ENCODE assay signal across 1 cellular context in the genomic region with DNA sequence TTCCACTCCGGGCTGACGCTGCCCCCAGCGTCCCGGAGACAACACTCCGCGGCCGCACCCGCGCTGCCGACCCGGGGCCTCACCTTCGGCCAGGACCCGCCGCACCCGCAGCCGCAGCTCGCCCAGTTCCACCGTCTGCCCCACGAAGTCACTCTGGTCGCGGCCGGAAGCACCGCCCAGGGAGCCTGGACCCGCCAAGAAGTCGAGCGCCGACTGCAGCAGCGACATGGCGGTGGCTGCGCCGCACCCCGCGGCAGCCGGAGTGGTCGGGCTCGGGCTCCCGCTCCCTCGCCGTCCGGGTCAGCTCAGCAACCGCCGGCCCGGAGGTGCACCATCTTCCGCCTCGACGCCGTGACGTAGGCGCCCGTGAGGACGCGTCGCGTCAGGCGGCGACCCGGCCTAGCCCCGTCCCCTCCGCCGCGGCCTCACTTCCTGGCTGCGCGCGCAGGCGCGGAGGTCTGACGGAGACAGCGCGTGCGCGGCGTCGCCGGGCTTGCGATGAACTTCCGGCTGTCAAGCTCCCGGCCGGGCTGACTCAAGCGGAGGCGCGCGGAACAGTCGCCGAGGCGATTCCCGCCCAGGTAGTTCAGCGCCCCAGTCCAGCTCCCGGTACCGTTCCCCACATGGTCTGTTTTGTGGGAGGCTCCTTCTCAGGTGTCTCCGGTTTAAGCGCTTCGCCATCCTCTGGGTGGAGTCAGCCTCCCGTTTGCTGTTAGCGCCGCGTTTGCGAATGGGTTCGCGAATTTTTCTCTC.
TF ChIP-seq lines count a peak whose summit lies in the region.

A gene (minus strand): TSS at position 357 of the 753 bp plus-strand sequence. CDS start 129 bp downstream, at position 228.
A gene with protein sequence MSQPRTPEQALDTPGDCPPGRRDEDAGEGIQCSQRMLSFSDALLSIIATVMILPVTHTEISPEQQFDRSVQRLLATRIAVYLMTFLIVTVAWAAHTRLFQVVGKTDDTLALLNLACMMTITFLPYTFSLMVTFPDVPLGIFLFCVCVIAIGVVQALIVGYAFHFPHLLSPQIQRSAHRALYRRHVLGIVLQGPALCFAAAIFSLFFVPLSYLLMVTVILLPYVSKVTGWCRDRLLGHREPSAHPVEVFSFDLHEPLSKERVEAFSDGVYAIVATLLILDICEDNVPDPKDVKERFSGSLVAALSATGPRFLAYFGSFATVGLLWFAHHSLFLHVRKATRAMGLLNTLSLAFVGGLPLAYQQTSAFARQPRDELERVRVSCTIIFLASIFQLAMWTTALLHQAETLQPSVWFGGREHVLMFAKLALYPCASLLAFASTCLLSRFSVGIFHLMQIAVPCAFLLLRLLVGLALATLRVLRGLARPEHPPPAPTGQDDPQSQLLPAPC (plus strand): TSS at position 501 of the 753 bp plus-strand sequence. CDS start 15,280 bp downstream, outside the sequence.

TF ChIP-seq in K562, 482 proteins besides CTCF, POLR2A, EP300 and RAD21 (continued from another document and continues in another):
- TF ChIP-seq, protein P1, sequence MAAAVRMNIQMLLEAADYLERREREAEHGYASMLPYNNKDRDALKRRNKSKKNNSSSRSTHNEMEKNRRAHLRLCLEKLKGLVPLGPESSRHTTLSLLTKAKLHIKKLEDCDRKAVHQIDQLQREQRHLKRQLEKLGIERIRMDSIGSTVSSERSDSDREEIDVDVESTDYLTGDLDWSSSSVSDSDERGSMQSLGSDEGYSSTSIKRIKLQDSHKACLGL (CRISPR knock-in tag; IDR thresholded peaks at IDR 0.05; ENCODE audit: borderline replicate concordance, poor library complexity, severe bottlenecking): no peak
- TF ChIP-seq, protein P2, sequence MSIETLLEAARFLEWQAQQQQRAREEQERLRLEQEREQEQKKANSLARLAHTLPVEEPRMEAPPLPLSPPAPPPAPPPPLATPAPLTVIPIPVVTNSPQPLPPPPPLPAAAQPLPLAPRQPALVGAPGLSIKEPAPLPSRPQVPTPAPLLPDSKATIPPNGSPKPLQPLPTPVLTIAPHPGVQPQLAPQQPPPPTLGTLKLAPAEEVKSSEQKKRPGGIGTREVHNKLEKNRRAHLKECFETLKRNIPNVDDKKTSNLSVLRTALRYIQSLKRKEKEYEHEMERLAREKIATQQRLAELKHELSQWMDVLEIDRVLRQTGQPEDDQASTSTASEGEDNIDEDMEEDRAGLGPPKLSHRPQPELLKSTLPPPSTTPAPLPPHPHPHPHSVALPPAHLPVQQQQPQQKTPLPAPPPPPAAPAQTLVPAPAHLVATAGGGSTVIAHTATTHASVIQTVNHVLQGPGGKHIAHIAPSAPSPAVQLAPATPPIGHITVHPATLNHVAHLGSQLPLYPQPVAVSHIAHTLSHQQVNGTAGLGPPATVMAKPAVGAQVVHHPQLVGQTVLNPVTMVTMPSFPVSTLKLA (conservative IDR thresholded peaks at IDR 0.05): peak; percentile 86 to 94
- TF ChIP-seq CTBP1 (IDR thresholded peaks at IDR 0.05; ENCODE audit: borderline replicate concordance): peak; percentile 75
- TF ChIP-seq, protein P3, sequence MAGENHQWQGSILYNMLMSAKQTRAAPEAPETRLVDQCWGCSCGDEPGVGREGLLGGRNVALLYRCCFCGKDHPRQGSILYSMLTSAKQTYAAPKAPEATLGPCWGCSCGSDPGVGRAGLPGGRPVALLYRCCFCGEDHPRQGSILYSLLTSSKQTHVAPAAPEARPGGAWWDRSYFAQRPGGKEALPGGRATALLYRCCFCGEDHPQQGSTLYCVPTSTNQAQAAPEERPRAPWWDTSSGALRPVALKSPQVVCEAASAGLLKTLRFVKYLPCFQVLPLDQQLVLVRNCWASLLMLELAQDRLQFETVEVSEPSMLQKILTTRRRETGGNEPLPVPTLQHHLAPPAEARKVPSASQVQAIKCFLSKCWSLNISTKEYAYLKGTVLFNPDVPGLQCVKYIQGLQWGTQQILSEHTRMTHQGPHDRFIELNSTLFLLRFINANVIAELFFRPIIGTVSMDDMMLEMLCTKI (IDR thresholded peaks at IDR 0.05; ENCODE audit: partially characterized antibody): no peak
- no peak for TF ChIP-seq ZNF324 (CRISPR knock-in tag; IDR thresholded peaks at IDR 0.05)
- TF ChIP-seq, protein P4, sequence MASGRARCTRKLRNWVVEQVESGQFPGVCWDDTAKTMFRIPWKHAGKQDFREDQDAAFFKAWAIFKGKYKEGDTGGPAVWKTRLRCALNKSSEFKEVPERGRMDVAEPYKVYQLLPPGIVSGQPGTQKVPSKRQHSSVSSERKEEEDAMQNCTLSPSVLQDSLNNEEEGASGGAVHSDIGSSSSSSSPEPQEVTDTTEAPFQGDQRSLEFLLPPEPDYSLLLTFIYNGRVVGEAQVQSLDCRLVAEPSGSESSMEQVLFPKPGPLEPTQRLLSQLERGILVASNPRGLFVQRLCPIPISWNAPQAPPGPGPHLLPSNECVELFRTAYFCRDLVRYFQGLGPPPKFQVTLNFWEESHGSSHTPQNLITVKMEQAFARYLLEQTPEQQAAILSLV (tag; IDR thresholded peaks at IDR 0.05): no peak
- no peak for TF ChIP-seq U2AF2 (optimal IDR thresholded peaks at IDR 0.05; ENCODE audit: low read depth, low read length)
- TF ChIP-seq ZNF41 (CRISPR knock-in tag; conservative IDR thresholded peaks at IDR 0.05): no peak
- TF ChIP-seq, protein P5, sequence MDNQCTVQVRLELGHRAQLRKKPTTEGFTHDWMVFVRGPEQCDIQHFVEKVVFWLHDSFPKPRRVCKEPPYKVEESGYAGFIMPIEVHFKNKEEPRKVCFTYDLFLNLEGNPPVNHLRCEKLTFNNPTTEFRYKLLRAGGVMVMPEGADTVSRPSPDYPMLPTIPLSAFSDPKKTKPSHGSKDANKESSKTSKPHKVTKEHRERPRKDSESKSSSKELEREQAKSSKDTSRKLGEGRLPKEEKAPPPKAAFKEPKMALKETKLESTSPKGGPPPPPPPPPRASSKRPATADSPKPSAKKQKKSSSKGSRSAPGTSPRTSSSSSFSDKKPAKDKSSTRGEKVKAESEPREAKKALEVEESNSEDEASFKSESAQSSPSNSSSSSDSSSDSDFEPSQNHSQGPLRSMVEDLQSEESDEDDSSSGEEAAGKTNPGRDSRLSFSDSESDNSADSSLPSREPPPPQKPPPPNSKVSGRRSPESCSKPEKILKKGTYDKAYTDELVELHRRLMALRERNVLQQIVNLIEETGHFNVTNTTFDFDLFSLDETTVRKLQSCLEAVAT (IDR thresholded peaks at IDR 0.05): no peak; a peak in 1 of 4 replicates
- no peak for TF ChIP-seq ZNF24 (IDR thresholded peaks at IDR 0.05)
- TF ChIP-seq ZNF274 (IDR thresholded peaks at IDR 0.05; ENCODE audit: borderline replicate concordance, low read depth, low read length): no peak
- TF ChIP-seq CBX2 (IDR thresholded peaks at IDR 0.05; ENCODE audit: insufficient read depth, low read length, poor library complexity, severe bottlenecking): no peak
- TF ChIP-seq TEAD2 (tag; IDR thresholded peaks at IDR 0.05): no peak
- peak in 1 of 2 experiments; percentile 57; a peak in 1 of 4 replicates for TF ChIP-seq SRF (CRISPR knock-in tag; IDR thresholded peaks at IDR 0.05)
- TF ChIP-seq TAL1 (IDR thresholded peaks at IDR 0.05): no peak
- TF ChIP-seq RAD51 (IDR thresholded peaks at IDR 0.05; ENCODE audit: borderline replicate concordance, low read depth): no peak
- TF ChIP-seq SREBF1 (IDR thresholded peaks at IDR 0.05; ENCODE audit: borderline replicate concordance, low read depth, low read length): no peak
- no peak for TF ChIP-seq DPF2 (IDR thresholded peaks at IDR 0.05)
- peak; percentile 99 for TF ChIP-seq CREB1 (IDR thresholded peaks at IDR 0.05)
- TF ChIP-seq CREB1 (CRISPR knock-in tag; IDR thresholded peaks at IDR 0.05): peak; percentile 98
- TF ChIP-seq CBX8 (IDR thresholded peaks at IDR 0.05; ENCODE audit: borderline replicate concordance, extremely low read depth, low read depth, low read length, poor library complexity, severe bottlenecking): no peak
- TF ChIP-seq, protein P6, sequence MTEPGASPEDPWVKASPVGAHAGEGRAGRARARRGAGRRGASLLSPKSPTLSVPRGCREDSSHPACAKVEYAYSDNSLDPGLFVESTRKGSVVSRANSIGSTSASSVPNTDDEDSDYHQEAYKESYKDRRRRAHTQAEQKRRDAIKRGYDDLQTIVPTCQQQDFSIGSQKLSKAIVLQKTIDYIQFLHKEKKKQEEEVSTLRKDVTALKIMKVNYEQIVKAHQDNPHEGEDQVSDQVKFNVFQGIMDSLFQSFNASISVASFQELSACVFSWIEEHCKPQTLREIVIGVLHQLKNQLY (CRISPR knock-in tag; conservative IDR thresholded peaks at IDR 0.05): no peak
- no peak for TF ChIP-seq HDAC3 (IDR thresholded peaks at IDR 0.05; ENCODE audit: borderline replicate concordance, partially characterized antibody)
- no peak for TF ChIP-seq SMC3 (conservative IDR thresholded peaks at IDR 0.05; ENCODE audit: insufficient read depth, low read depth, low read length)
- TF ChIP-seq, protein P7, sequence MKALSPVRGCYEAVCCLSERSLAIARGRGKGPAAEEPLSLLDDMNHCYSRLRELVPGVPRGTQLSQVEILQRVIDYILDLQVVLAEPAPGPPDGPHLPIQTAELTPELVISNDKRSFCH (CRISPR knock-in tag; IDR thresholded peaks at IDR 0.05): no peak
- TF ChIP-seq, protein P7 (tag; IDR thresholded peaks at IDR 0.05): 0 out of 2 replicates have a peak, but pooled peaks have one; percentile 0
- peak; percentile 94 for TF ChIP-seq PHF8 (IDR thresholded peaks at IDR 0.05; ENCODE audit: borderline replicate concordance, low read length)
- TF ChIP-seq TFAM (CRISPR knock-in tag; conservative IDR thresholded peaks at IDR 0.05): no peak
- 0 out of 2 replicates have a peak, but pooled peaks have one; percentile 47 for TF ChIP-seq FOXP1 (CRISPR knock-in tag; IDR thresholded peaks at IDR 0.05)
- TF ChIP-seq CBFA2T2 (conservative IDR thresholded peaks at IDR 0.05): no peak
- TF ChIP-seq ETV6 (IDR thresholded peaks at IDR 0.05; ENCODE audit: borderline replicate concordance in 1 of 2, low read depth in 2 of 2, low read length in 1 of 2): no peak
- TF ChIP-seq ETV6 (CRISPR knock-in tag; IDR thresholded peaks at IDR 0.05; ENCODE audit: borderline replicate concordance): no peak
- TF ChIP-seq, protein P8, sequence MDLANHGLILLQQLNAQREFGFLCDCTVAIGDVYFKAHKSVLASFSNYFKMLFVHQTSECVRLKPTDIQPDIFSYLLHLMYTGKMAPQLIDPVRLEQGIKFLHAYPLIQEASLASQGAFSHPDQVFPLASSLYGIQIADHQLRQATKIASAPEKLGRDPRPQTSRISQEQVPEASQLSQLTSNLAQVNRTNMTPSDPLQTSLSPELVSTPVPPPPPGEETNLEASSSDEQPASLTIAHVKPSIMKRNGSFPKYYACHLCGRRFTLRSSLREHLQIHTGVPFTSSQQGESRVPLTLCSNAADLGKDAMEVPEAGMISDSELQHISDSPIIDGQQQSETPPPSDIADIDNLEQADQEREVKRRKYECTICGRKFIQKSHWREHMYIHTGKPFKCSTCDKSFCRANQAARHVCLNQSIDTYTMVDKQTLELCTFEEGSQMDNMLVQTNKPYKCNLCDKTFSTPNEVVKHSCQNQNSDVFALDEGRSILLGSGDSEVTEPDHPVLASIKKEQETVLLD (IDR thresholded peaks at IDR 0.05): peak; percentile 91
- TF ChIP-seq ZNF766 (CRISPR knock-in tag; conservative IDR thresholded peaks at IDR 0.05): no peak
- TF ChIP-seq, protein P9, sequence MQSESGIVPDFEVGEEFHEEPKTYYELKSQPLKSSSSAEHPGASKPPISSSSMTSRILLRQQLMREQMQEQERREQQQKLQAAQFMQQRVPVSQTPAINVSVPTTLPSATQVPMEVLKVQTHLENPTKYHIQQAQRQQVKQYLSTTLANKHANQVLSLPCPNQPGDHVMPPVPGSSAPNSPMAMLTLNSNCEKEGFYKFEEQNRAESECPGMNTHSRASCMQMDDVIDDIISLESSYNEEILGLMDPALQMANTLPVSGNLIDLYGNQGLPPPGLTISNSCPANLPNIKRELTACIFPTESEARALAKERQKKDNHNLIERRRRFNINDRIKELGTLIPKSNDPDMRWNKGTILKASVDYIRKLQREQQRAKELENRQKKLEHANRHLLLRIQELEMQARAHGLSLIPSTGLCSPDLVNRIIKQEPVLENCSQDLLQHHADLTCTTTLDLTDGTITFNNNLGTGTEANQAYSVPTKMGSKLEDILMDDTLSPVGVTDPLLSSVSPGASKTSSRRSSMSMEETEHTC (IDR thresholded peaks at IDR 0.05): no peak
- no peak for TF ChIP-seq NFXL1 (CRISPR knock-in tag; IDR thresholded peaks at IDR 0.05)
- TF ChIP-seq FOXA1 (IDR thresholded peaks at IDR 0.05; ENCODE audit: borderline replicate concordance): no peak
- peak; percentile 74; the same call in 1 of the 2 replicates for TF ChIP-seq NR4A1 (CRISPR knock-in tag; IDR thresholded peaks at IDR 0.05)
- no peak for TF ChIP-seq NR4A1 (tag; IDR thresholded peaks at IDR 0.05)
- no peak for TF ChIP-seq STAT5B (CRISPR knock-in tag; IDR thresholded peaks at IDR 0.05)
- no peak for TF ChIP-seq MTA2 (IDR thresholded peaks at IDR 0.05; ENCODE audit: low read depth)
- peak; percentile 96; the same call in 1 of the 2 replicates for TF ChIP-seq RBM34 (IDR thresholded peaks at IDR 0.05; ENCODE audit: borderline replicate concordance, insufficient read depth, low read length)
- no peak for TF ChIP-seq ZNF75A (CRISPR knock-in tag; IDR thresholded peaks at IDR 0.05)
- peak; percentile 68 for TF ChIP-seq ZNF431 (CRISPR knock-in tag; IDR thresholded peaks at IDR 0.05)
- no peak for TF ChIP-seq FOXK1 (CRISPR knock-in tag; IDR thresholded peaks at IDR 0.05; ENCODE audit: borderline replicate concordance)
- no peak for TF ChIP-seq ZC3H11A (IDR thresholded peaks at IDR 0.05; ENCODE audit: low read depth, low read length)
- no peak for TF ChIP-seq NFYB (IDR thresholded peaks at IDR 0.05; ENCODE audit: extremely low read depth, insufficient read length)
- no peak for TF ChIP-seq U2AF1 (optimal IDR thresholded peaks at IDR 0.05; ENCODE audit: low read depth, low read length)
- no peak for TF ChIP-seq ZNF551 (CRISPR knock-in tag; IDR thresholded peaks at IDR 0.05)
- TF ChIP-seq CEBPB (tag; IDR thresholded peaks at IDR 0.05): no peak
